12 cellular contexts compared by ENCODE assay signal in genomic region chr1:54324031-54324654, GRCh38.
A peak's percentile ranks its signal among the peaks of the same experiment; 100 is the strongest.
DNase-seq lines count a peak whose midpoint lies in the region; ATAC-seq, FAIRE-seq and TF ChIP-seq lines count a peak whose summit lies in the region.
"Had no signal": no experiment of that assay in that cellular context is flagged by ENCODE, and none has a peak within 500 bp of the region (broad histone marks: within the 10 kb centered on the region; RNA-seq: fewer than 3 reads in every experiment).

No MANE protein-coding gene starts in this region.

- H3K9ac ChIP-seq in HepG2 (ENCODE audit: insufficient read depth, low read depth, low read length): no peak overlapping the region

- DNase-seq in HepG2 (ENCODE audit: low spot score) (no peak), right lobe of liver (no peak), Right ventricle myocardium superior (peak; percentile 70), nephron progenitor cell (peak; percentile 35), OCI-LY7 (ENCODE audit: low spot score) (no peak), cerebellum (ENCODE audit: low spot score) (no peak)
- no peak for DNase-seq in stimulated activated CD4-positive, alpha-beta T cell treated with anti-CD3 and anti-CD28 coated beads, Interleukin-15, amount 100 ng/mL, for 24 hours
- DNase-seq: activated T-cell treated with anti-CD3 and anti-CD28 coated beads, Interleukin-2, amount 50 U/mL, for 72 hours; NCI-H1092 treated with DMSO at 0.1 percent for 48 hours had no signal

- H3K9me3 ChIP-seq in HepG2 (ENCODE audit: low read length): no peaks in the 10 kb centered on the region
- no peaks in the 10 kb centered on the region for H3K9me3 ChIP-seq in right lobe of liver
- H3K9me3 ChIP-seq in OCI-LY7 (ENCODE audit: low read length): no peaks in the 10 kb centered on the region

- no peak for TF ChIP-seq POLR2A in HepG2 (IDR thresholded peaks at IDR 0.05; ENCODE audit: insufficient read depth in 1 of 2, low read depth in 2 of 2, low read length in 2 of 2)
- TF ChIP-seq POLR2A in right lobe of liver (IDR thresholded peaks at IDR 0.05): no peak

- no peaks in the 10 kb centered on the region for H3K9me3 Mint-ChIP-seq in nephron progenitor cell
- H3K9me3 Mint-ChIP-seq: activated T-cell treated with anti-CD3 and anti-CD28 coated beads, Interleukin-2, amount 50 U/mL, for 72 hours had no signal

- intact Hi-C loops in HepG2 (cut with micrococcal nuclease; ENCODE audit: unreplicated experiment) (no loop called here), right lobe of liver (cut with DNase I) (no loop called here), Right ventricle myocardium superior (cut with DNase I) (no loop called here), OCI-LY7 (cut with micrococcal nuclease; ENCODE audit: unreplicated experiment) (no loop called here)

- H4K20me1 ChIP-seq in HepG2 (ENCODE audit: insufficient read depth, low read length): 0 out of 2 replicates have a peak, but pooled peaks cover 5% of the 10 kb centered on the region
- H4K20me1 ChIP-seq in OCI-LY7 (ENCODE audit: insufficient read depth, low read length): peaks cover 9% of the 10 kb centered on the region; the same call in 1 of the 2 replicates

- BruUV-seq in HepG2 (replicated peaks; lab: Mats Ljungman, UMichigan) (no TSS peak), OCI-LY7 (replicated peaks; lab: Mats Ljungman, UMichigan) (no TSS peak)

- no peak for TF ChIP-seq CTCF in HepG2 (CRISPR knock-in tag; IDR thresholded peaks at IDR 0.05)
- no peak for TF ChIP-seq CTCF in right lobe of liver (IDR thresholded peaks at IDR 0.05)
- no peak for TF ChIP-seq CTCF in nephron progenitor cell (IDR thresholded peaks at IDR 0.05)
- TF ChIP-seq CTCF in OCI-LY7 (conservative IDR thresholded peaks at IDR 0.05; ENCODE audit: low read length): no peak

- H3K4me2 ChIP-seq in HepG2 (ENCODE audit: low read depth, low read length) (peak overlapping the region; percentile 69; the same call in 1 of the 2 replicates), OCI-LY7 (ENCODE audit: low read length) (no peak overlapping the region)

- H3K4me1 Mint-ChIP-seq in nephron progenitor cell: peaks cover 100% of the 10 kb centered on the region

- no peaks in the 10 kb centered on the region for H3K27me3 ChIP-seq in HepG2 (ENCODE audit: control insufficient read depth in 1 of 2, insufficient read depth in 2 of 2, low read length in 2 of 2)
- H3K27me3 ChIP-seq in right lobe of liver: no peaks in the 10 kb centered on the region

- peaks cover 11% of the 10 kb centered on the region for H3K79me2 ChIP-seq in HepG2 (ENCODE audit: insufficient read depth, low read length)
- H3K79me2 ChIP-seq in OCI-LY7 (ENCODE audit: insufficient read depth, low read depth, low read length): no peaks in the 10 kb centered on the region

- no peak for TF ChIP-seq EP300 in HepG2 (IDR thresholded peaks at IDR 0.05; ENCODE audit: low read depth in 2 of 2, low read length in 2 of 2)
- TF ChIP-seq EP300 in HepG2 (CRISPR knock-in tag; IDR thresholded peaks at IDR 0.05; ENCODE audit: borderline replicate concordance): no peak

- H3K9me2 ChIP-seq in OCI-LY7 (ENCODE audit: insufficient read depth, low read length): no peaks in the 10 kb centered on the region

- 95% methylated on average over 12 of the region's 14 CpGs for WGBS in HepG2 (ENCODE audit: low lambda C conversion rate)
- WGBS in right lobe of liver (ENCODE audit: insufficient coverage, low coverage, low lambda C conversion rate, missing lambda C conversion rate): 80% methylated on average over 11 of the region's 14 CpGs

- FAIRE-seq in HepG2 (lab: Jason Lieb, UNC): no peak
- FAIRE-seq: G401.6 had no signal

- no peak overlapping the region for H3K27ac ChIP-seq in HepG2 (ENCODE audit: extremely low read length, insufficient read depth, low read length)
- no peak overlapping the region for H3K27ac ChIP-seq in right lobe of liver
- no peak overlapping the region for H3K27ac ChIP-seq in OCI-LY7 (ENCODE audit: low read depth, low read length, poor library complexity, severe bottlenecking)

- peaks cover 35% of the 10 kb centered on the region for H3K4me1 ChIP-seq in HepG2 (ENCODE audit: insufficient read depth, low read length)
- H3K4me1 ChIP-seq in right lobe of liver: peaks cover 0 to 21% (median 7%) of the 10 kb centered on the region in 4 donors
- H3K4me1 ChIP-seq in OCI-LY7 (ENCODE audit: insufficient read depth, low read length, poor library complexity, severe bottlenecking): peaks cover 26% of the 10 kb centered on the region

- no peak overlapping the region for H2AFZ ChIP-seq in HepG2 (ENCODE audit: low read length)
- H2AFZ ChIP-seq in OCI-LY7 (ENCODE audit: low read length): no peak overlapping the region

- TF ChIP-seq RAD21 in HepG2 (CRISPR knock-in tag; IDR thresholded peaks at IDR 0.05): no peak

- in situ Hi-C loops in HepG2 (cut with HindIII; ENCODE audit: extremely low pct_ligation_motif_present, low pct_unique_long_range_greater_than_20kb): loop anchor here (5.0 kb wide), 1 partner anchor 83 kb away; the partner anchor contains the start of gene SSBP3

- H3K36me3 Mint-ChIP-seq in nephron progenitor cell (ENCODE audit: low read depth): peaks cover 17% of the 10 kb centered on the region

- H3K36me3 ChIP-seq in HepG2 (replicated peaks in 1 of 2; ENCODE audit: control insufficient read depth in 1 of 2, insufficient read depth in 2 of 2, low read length in 2 of 2): 0 out of 5 replicates have a peak, but pooled peaks cover 2 to 3% of the 10 kb centered on the region in 2 experiments
- H3K36me3 ChIP-seq in right lobe of liver: no peaks in the 10 kb centered on the region
- H3K36me3 ChIP-seq in OCI-LY7 (ENCODE audit: insufficient read depth, low read length): no peaks in the 10 kb centered on the region

- H3K4me3 ChIP-seq in HepG2 (replicated peaks in 1 of 3; ENCODE audit: insufficient read depth in 1 of 3, low read depth in 2 of 3, low read length in 3 of 3) (no peak overlapping the region), right lobe of liver (no peak overlapping the region), OCI-LY7 (ENCODE audit: low read depth, low read length, poor library complexity, severe bottlenecking) (no peak overlapping the region)

- H3K4me3 Mint-ChIP-seq in nephron progenitor cell: peak overlapping the region; percentile 66
- H3K4me3 Mint-ChIP-seq: activated T-cell treated with anti-CD3 and anti-CD28 coated beads, Interleukin-2, amount 50 U/mL, for 72 hours had no signal

- POLR2A ChIA-PET in HepG2 (lab: Yijun Ruan, JAX) (interaction anchor here (1.0 kb wide), 2 partner anchors 83 to 105 kb away, joined by 3 to 6 read pairs; no protein-coding TSS in a partner anchor), OCI-LY7 (lab: Charles Lee) (interaction anchor here (0.8 kb wide), 1 partner anchor 11 kb away, joined by 4 read pairs; no protein-coding TSS in a partner anchor)

- H3K27ac Mint-ChIP-seq in nephron progenitor cell: peak overlapping the region; percentile 98
- H3K27ac Mint-ChIP-seq: activated T-cell treated with anti-CD3 and anti-CD28 coated beads, Interleukin-2, amount 50 U/mL, for 72 hours; progenitor cell of endocrine pancreas had no signal

- no peak for ATAC-seq in HepG2
- no peak for ATAC-seq in right lobe of liver
- ATAC-seq in Right ventricle myocardium superior (ENCODE audit: poor library complexity): peak; percentile 26
- ATAC-seq in GM21786 (IDR thresholded peaks at IDR 0.05; ENCODE audit: unreplicated experiment): no peak
- ATAC-seq: activated T-cell treated with anti-CD3 and anti-CD28 coated beads, Interleukin-2, amount 50 U/mL, for 72 hours had no signal

- CTCF ChIA-PET in HepG2 (lab: Yijun Ruan, JAX; ENCODE audit: low intra/inter-chr PET ratio, low total read pairs): no interaction called here
- CTCF ChIA-PET in OCI-LY7 (lab: Charles Lee; ENCODE audit: unreplicated experiment): no interaction called here

- peaks cover 2% of the 10 kb centered on the region for H3K27me3 Mint-ChIP-seq in nephron progenitor cell (ENCODE audit: low read depth, poor library complexity)
- H3K27me3 Mint-ChIP-seq: progenitor cell of endocrine pancreas had no signal

TF ChIP-seq in HepG2, 621 proteins besides CTCF, POLR2A, EP300 and RAD21:
- TF ChIP-seq ZBTB49 (CRISPR knock-in tag; IDR thresholded peaks at IDR 0.05; ENCODE audit: borderline replicate concordance): no peak
- no peak for TF ChIP-seq PHB2 (IDR thresholded peaks at IDR 0.05; ENCODE audit: partially characterized antibody)
- no peak for TF ChIP-seq ZNF850 (CRISPR knock-in tag; conservative IDR thresholded peaks at IDR 0.05)
- no peak for TF ChIP-seq NR1H2 (CRISPR knock-in tag; IDR thresholded peaks at IDR 0.05; ENCODE audit: borderline replicate concordance, low read depth)
TF ChIP-seq in HepG2: peak in this region for 0.

Comparison
In these comparisons a context has a peak if more than half of its experiments do, and no peak if none do; other contexts are left out.
1. DNase-seq: peak in Right ventricle myocardium superior (single experiment) and nephron progenitor cell (single experiment); none in HepG2 (single experiment), right lobe of liver (0 of 3), OCI-LY7 (single experiment), stimulated activated CD4-positive, alpha-beta T cell treated with anti-CD3 and anti-CD28 coated beads, Interleukin-15, amount 100 ng/mL, for 24 hours (single experiment) and cerebellum (single experiment).